1 cellular context compared by ENCODE assay signal in the genomic region with DNA sequence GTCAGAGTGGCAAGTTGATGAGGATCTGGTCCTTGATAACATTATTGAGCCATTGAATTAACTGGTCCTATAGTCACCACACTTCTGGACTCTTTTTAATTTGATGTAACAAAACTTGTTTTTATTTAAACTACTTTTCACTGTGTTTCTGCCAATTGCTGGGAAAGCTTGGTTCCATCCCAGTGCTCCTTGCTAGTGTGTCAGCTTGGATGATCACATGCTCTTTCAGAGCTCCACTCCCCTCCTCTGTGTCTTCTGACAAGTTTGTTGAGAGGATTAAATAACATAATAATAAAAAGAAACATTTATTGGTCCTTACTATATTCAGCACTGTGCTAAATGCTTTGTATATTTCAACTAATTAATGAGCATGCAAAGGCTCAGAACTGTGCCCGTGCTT.
TF ChIP-seq lines count a peak whose summit lies in the region.

No MANE protein-coding gene starts in this region.

TF ChIP-seq in endothelial cell of umbilical vein, 7 proteins besides CTCF, POLR2A, EP300 and RAD21:
- TF ChIP-seq MYC (IDR thresholded peaks at IDR 0.05; ENCODE audit: low read depth, low read length), result no peak
- no peak for TF ChIP-seq JUN (IDR thresholded peaks at IDR 0.05; ENCODE audit: borderline replicate concordance, insufficient read depth, insufficient read length, low read depth)
- no peak for TF ChIP-seq FOS (IDR thresholded peaks at IDR 0.05; ENCODE audit: borderline replicate concordance, insufficient read depth, low read length)
- TF ChIP-seq, protein P1, sequence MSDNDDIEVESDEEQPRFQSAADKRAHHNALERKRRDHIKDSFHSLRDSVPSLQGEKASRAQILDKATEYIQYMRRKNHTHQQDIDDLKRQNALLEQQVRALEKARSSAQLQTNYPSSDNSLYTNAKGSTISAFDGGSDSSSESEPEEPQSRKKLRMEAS (IDR thresholded peaks at IDR 0.05; ENCODE audit: insufficient read depth, insufficient read length), result no peak
- no peak for TF ChIP-seq EZH2 (IDR thresholded peaks at IDR 0.05; ENCODE audit: borderline replicate concordance, low read depth, low read length, severe bottlenecking)
- no peak for TF ChIP-seq GATA2 (IDR thresholded peaks at IDR 0.05; ENCODE audit: insufficient read depth, insufficient read length, low read depth, low read length)
- TF ChIP-seq POLR2AphosphoS5 (IDR thresholded peaks at IDR 0.05; ENCODE audit: insufficient read depth, low read depth, low read length), result no peak
